Comparison of ENCODE assay signal across 7 cellular contexts in the genomic region with DNA sequence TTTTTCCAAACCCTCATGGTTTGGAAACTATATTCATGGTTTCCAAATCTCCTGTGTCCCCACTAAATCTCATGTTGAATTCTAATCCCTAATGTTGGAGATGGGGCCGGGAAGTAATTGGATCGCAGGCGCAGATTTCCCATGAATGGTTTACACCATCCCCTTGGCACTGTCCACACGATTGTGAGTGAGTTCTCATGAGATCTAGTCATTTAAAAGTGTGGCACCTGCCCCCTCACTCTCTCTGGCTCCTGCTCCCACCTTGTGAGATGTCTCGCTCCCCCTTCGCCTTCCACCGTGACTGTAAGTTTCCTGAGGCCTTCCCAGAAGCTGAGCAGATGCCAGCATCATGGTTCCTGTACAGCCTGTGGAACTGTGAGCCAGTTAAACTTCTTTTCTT.
"Had no signal": no experiment of that assay in that cellular context is flagged by ENCODE, and none has a peak within 500 bp of the region (broad histone marks: within the 10 kb centered on the region; RNA-seq: fewer than 3 reads in every experiment).

No MANE protein-coding gene starts in this region.

- H3K36me3 Mint-ChIP-seq: IgD-negative memory B cell had no signal

- H3K9me3 Mint-ChIP-seq: HFFc6 had no signal

- H3K27ac Mint-ChIP-seq: HFFc6 had no signal

- FAIRE-seq: HepG2 had no signal

- H3K4me3 Mint-ChIP-seq: HFFc6 had no signal

- ATAC-seq: HCT116, HepG2 had no signal

- DNase-seq: GM23248, GOT3, H7, HFFc6 had no signal
